In genomic region chr9:133532937-133533668, GRCh38 we compare ENCODE assay signal across 8 cellular contexts. TPM values are rescaled to one million over a fixed set of nuclear protein-coding genes. Genes with fewer than 3 reads are reported as not detected.
A peak's percentile ranks its signal among the peaks of the same experiment; 100 is the strongest.
DNase-seq lines count a peak whose midpoint lies in the region; ATAC-seq and TF ChIP-seq lines count a peak whose summit lies in the region.

No MANE protein-coding gene starts in this region.

- no peaks in the 10 kb centered on the region for H3K27me3 ChIP-seq in WERI-Rb-1 (ENCODE audit: insufficient read depth, low read depth, severe bottlenecking)
- peaks cover 12% of the 10 kb centered on the region for H3K27me3 ChIP-seq in brain microvascular endothelial cell (replicated peaks)

- H3K36me3 ChIP-seq in WERI-Rb-1 (no peaks in the 10 kb centered on the region), brain microvascular endothelial cell (replicated peaks) (no peaks in the 10 kb centered on the region)

- peak; percentile 84 for TF ChIP-seq CTCF in GM12873 (IDR thresholded peaks at IDR 0.05; ENCODE audit: insufficient read depth, low read depth, low read length, missing control alignments)
- peak; percentile 85 for TF ChIP-seq CTCF in WERI-Rb-1 (IDR thresholded peaks at IDR 0.05; ENCODE audit: low read depth, low read length)
- TF ChIP-seq CTCF in brain microvascular endothelial cell (IDR thresholded peaks at IDR 0.05; ENCODE audit: low read depth, low read length, missing control alignments) = peak; percentile 71

- H3K4me3 ChIP-seq in WERI-Rb-1 (ENCODE audit: low read depth, low read length) (peak overlapping the region; percentile 9), brain microvascular endothelial cell (ENCODE audit: low read depth, low read length) (no peak overlapping the region)

- H3K27ac ChIP-seq in WERI-Rb-1 (peak overlapping the region; percentile 84), brain microvascular endothelial cell (no peak overlapping the region)

- in situ Hi-C loops in brain microvascular endothelial cell (cut with HindIII; ENCODE audit: low pct_ligation_motif_present, low sequenced_read_pairs) = no loop called here

- peak; percentile 74 for ATAC-seq in left lobe of liver
- ATAC-seq in GM21447 (IDR thresholded peaks at IDR 0.05; ENCODE audit: unreplicated experiment) = no peak
- ATAC-seq in GM19395 (IDR thresholded peaks at IDR 0.05; ENCODE audit: unreplicated experiment) = no peak

- no peaks in the 10 kb centered on the region for H3K9me3 ChIP-seq in WERI-Rb-1 (ENCODE audit: severe bottlenecking)

- DNase-seq in NCI-H1694 (lab: John Stamatoyannopoulos, UW) (peak; percentile 70), WERI-Rb-1 (peak; percentile 96), brain microvascular endothelial cell (peak; percentile 40), left lobe of liver (ENCODE audit: low spot score) (peak; percentile 82)
- peak; percentile 16 for DNase-seq in stimulated activated CD8-positive, alpha-beta memory T cell treated with anti-CD3 and anti-CD28 coated beads, Interleukin-12 subunit alpha, Interleukin-12 subunit beta, amount 100 ng/mL, for 24 hours (ENCODE audit: extremely low read depth)

RNA-seq across cellular contexts. Expression of gene ADAMTSL2, which starts 1.4 kb away (rescaled TPM):
- total RNA-seq in left lobe of liver = 18.0 TPM

RNA-seq across cellular contexts. Expression of gene MYMK, which starts 8.3 kb away (rescaled TPM):
- total RNA-seq in left lobe of liver = not detected

RNA-seq across cellular contexts. Expression of gene SLC2A6, which starts 54.2 kb away (rescaled TPM):
- total RNA-seq in left lobe of liver = 1.3 TPM

Comparison
In these comparisons a context has a peak if more than half of its experiments do, and no peak if none do; other contexts are left out.
1. DNase-seq: peak in every context shown above with its lines; median percentile 96 in WERI-Rb-1; 82 in left lobe of liver; 70 in NCI-H1694; 40 in brain microvascular endothelial cell; 16 in stimulated activated CD8-positive, alpha-beta memory T cell treated with anti-CD3 and anti-CD28 coated beads, Interleukin-12 subunit alpha, Interleukin-12 subunit beta, amount 100 ng/mL, for 24 hours.